Comparison of ENCODE assay signal across 10 cellular contexts in genomic region chr9:2494571-2494970, GRCh38.
DNase-seq lines count a peak whose midpoint lies in the region; ATAC-seq and TF ChIP-seq lines count a peak whose summit lies in the region.
"Had no signal": no experiment of that assay in that cellular context is flagged by ENCODE, and none has a peak within 500 bp of the region (broad histone marks: within the 10 kb centered on the region; RNA-seq: fewer than 3 reads in every experiment).

No MANE protein-coding gene starts in this region.

- H3K4me1 ChIP-seq in esophagus muscularis mucosa (peaks cover 34 to 63% (median 57%) of the 10 kb centered on the region in 4 donors), lung (ENCODE audit: control insufficient read depth in 2 of 2, insufficient read depth in 2 of 2, low read length in 2 of 2) (peaks cover 0 to 11% of the 10 kb centered on the region in 2 donors)

- H3K4me3 ChIP-seq in esophagus muscularis mucosa (no peak overlapping the region), lung (no peak overlapping the region)

- H3K27ac Mint-ChIP-seq in T-helper 17 cell = no peak overlapping the region
- H3K27ac Mint-ChIP-seq: CD4-positive, CD25-positive, alpha-beta regulatory T cell had no signal

- ATAC-seq in lung (ENCODE audit: insufficient read depth, low FRiP score) = no peak
- no peak for ATAC-seq in GM19035 (IDR thresholded peaks at IDR 0.05; ENCODE audit: unreplicated experiment)
- ATAC-seq in omental fat pad (ENCODE audit: low FRiP score) = no peak
- no peak for ATAC-seq in GM21576 (IDR thresholded peaks at IDR 0.05; ENCODE audit: unreplicated experiment)
- ATAC-seq in T-helper 17 cell = no peak

- DNase-seq in AG20443 (ENCODE audit: low spot score) = peak; percentile 65
- DNase-seq in M059J (ENCODE audit: low read depth) = peak; percentile 77
- DNase-seq in esophagus muscularis mucosa (ENCODE audit: extremely low spot score) = no peak
- DNase-seq in lung (ENCODE audit: low spot score) = peak; percentile 32
- no peak for DNase-seq in omental fat pad (ENCODE audit: low spot score)
- no peak for DNase-seq in T-helper 17 cell
- DNase-seq: CD4-positive, CD25-positive, alpha-beta regulatory T cell; effector CD4-positive, alpha-beta T cell had no signal

- H3K27me3 Mint-ChIP-seq in T-helper 17 cell = peaks cover 14% of the 10 kb centered on the region
- H3K27me3 Mint-ChIP-seq: CD4-positive, CD25-positive, alpha-beta regulatory T cell had no signal

- no peaks in the 10 kb centered on the region for H3K27me3 ChIP-seq in esophagus muscularis mucosa
- H3K27me3 ChIP-seq in lung (ENCODE audit: control insufficient read depth, insufficient read depth) = no peaks in the 10 kb centered on the region

- H3K36me3 Mint-ChIP-seq in T-helper 17 cell (ENCODE audit: low read depth) = no peaks in the 10 kb centered on the region
- H3K36me3 Mint-ChIP-seq: CD4-positive, CD25-positive, alpha-beta regulatory T cell had no signal

- H3K4me3 Mint-ChIP-seq in T-helper 17 cell = no peak overlapping the region
- H3K4me3 Mint-ChIP-seq: CD4-positive, CD25-positive, alpha-beta regulatory T cell had no signal

- peak overlapping the region in 3 of 4 donors; percentile 49 to 60 (median 60) for H3K27ac ChIP-seq in esophagus muscularis mucosa (replicated peaks in 1 of 4)
- peak overlapping the region in 1 of 2 donors; percentile 88 for H3K27ac ChIP-seq in lung (ENCODE audit: low read depth in 1 of 2, low read length in 1 of 2)

- TF ChIP-seq CTCF in esophagus muscularis mucosa (IDR thresholded peaks at IDR 0.05) = no peak
- TF ChIP-seq CTCF in lung (IDR thresholded peaks at IDR 0.05; ENCODE audit: control extremely low read depth, extremely low read depth) = no peak
- no peak for TF ChIP-seq CTCF in omental fat pad (IDR thresholded peaks at IDR 0.05)

- whole genome bisulfite sequencing in esophagus muscularis mucosa = 71% methylated on average over 2 of the region's 2 CpGs
- 80 to 87% methylated on average over 2 of the region's 2 CpGs for WGBS in lung, 2 donors

- H3K9me3 ChIP-seq in esophagus muscularis mucosa (no peaks in the 10 kb centered on the region), lung (ENCODE audit: control insufficient read depth in 2 of 2, insufficient read depth in 1 of 2, low read length in 1 of 2) (no peaks in the 10 kb centered on the region), T-helper 17 cell (ENCODE audit: control insufficient read depth, low read length, poor library complexity, severe bottlenecking) (no peaks in the 10 kb centered on the region)

- intact Hi-C loops in esophagus muscularis mucosa (cut with DNase I) = loop anchor here (2.0 to 10.0 kb wide), 3 partner anchors 128 to 370 kb away; no protein-coding TSS in a partner anchor

- TF ChIP-seq EP300 in esophagus muscularis mucosa (IDR thresholded peaks at IDR 0.05) = no peak

- no peaks in the 10 kb centered on the region for H3K4me1 Mint-ChIP-seq in T-helper 17 cell
- H3K4me1 Mint-ChIP-seq: CD4-positive, CD25-positive, alpha-beta regulatory T cell had no signal

- H3K36me3 ChIP-seq in esophagus muscularis mucosa = no peaks in the 10 kb centered on the region
- H3K36me3 ChIP-seq in lung (ENCODE audit: control insufficient read depth in 2 of 2, insufficient read depth in 2 of 2, low read length in 2 of 2) = no peaks in the 10 kb centered on the region

- no peak for TF ChIP-seq POLR2A in esophagus muscularis mucosa (IDR thresholded peaks at IDR 0.05; ENCODE audit: low read depth)

Comparison
In these comparisons a context has a peak if more than half of its experiments do, and no peak if none do; other contexts are left out.
1. DNase-seq: peak in AG20443 (single experiment), M059J (single experiment) and lung (single experiment); none in esophagus muscularis mucosa (single experiment), omental fat pad (single experiment) and T-helper 17 cell (0 of 3).